In the genomic region with DNA sequence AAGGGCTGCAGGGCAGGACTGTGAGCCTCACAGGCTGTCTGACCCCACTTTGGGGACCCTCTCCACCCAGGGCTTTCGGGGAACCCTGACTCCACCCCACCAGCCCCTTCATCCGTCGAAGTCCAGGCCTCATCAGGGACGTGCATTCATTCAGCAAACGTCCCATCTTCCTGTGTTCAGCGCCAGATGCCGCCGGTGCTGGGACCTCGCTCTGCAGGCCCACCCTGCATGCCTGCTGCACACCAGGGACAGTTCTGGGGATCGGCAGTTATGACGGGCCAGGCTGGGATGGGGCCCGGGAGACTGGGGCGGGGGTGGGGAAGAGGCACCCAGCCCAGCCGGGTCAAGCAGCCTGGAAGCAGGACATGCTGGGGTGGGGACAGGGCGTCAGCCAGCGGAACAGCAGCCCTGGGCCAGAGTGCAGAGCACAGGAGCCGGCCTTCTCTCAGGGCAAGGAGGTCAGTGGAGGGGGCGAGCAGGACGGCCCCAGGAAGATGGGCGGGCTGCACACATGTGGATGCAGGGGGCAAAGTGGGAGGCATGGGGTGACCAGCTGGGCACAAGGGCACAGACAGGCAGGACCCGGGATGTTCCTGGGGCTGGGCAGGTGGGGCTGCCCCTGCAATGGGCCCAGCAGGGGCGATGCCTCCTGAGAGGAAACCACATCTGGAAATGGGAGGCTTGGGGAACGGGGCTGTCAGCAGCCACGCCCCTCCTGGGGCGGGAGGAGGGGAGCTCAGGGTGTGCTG, we compare ENCODE assay signal across 1 cellular context.
TF ChIP-seq lines count a peak whose summit lies in the region.

No MANE protein-coding gene starts in this region.

TF ChIP-seq in HepG2, 621 proteins besides CTCF, POLR2A, EP300 and RAD21 (continued from another document and continues in another):
- TF ChIP-seq, protein P1, sequence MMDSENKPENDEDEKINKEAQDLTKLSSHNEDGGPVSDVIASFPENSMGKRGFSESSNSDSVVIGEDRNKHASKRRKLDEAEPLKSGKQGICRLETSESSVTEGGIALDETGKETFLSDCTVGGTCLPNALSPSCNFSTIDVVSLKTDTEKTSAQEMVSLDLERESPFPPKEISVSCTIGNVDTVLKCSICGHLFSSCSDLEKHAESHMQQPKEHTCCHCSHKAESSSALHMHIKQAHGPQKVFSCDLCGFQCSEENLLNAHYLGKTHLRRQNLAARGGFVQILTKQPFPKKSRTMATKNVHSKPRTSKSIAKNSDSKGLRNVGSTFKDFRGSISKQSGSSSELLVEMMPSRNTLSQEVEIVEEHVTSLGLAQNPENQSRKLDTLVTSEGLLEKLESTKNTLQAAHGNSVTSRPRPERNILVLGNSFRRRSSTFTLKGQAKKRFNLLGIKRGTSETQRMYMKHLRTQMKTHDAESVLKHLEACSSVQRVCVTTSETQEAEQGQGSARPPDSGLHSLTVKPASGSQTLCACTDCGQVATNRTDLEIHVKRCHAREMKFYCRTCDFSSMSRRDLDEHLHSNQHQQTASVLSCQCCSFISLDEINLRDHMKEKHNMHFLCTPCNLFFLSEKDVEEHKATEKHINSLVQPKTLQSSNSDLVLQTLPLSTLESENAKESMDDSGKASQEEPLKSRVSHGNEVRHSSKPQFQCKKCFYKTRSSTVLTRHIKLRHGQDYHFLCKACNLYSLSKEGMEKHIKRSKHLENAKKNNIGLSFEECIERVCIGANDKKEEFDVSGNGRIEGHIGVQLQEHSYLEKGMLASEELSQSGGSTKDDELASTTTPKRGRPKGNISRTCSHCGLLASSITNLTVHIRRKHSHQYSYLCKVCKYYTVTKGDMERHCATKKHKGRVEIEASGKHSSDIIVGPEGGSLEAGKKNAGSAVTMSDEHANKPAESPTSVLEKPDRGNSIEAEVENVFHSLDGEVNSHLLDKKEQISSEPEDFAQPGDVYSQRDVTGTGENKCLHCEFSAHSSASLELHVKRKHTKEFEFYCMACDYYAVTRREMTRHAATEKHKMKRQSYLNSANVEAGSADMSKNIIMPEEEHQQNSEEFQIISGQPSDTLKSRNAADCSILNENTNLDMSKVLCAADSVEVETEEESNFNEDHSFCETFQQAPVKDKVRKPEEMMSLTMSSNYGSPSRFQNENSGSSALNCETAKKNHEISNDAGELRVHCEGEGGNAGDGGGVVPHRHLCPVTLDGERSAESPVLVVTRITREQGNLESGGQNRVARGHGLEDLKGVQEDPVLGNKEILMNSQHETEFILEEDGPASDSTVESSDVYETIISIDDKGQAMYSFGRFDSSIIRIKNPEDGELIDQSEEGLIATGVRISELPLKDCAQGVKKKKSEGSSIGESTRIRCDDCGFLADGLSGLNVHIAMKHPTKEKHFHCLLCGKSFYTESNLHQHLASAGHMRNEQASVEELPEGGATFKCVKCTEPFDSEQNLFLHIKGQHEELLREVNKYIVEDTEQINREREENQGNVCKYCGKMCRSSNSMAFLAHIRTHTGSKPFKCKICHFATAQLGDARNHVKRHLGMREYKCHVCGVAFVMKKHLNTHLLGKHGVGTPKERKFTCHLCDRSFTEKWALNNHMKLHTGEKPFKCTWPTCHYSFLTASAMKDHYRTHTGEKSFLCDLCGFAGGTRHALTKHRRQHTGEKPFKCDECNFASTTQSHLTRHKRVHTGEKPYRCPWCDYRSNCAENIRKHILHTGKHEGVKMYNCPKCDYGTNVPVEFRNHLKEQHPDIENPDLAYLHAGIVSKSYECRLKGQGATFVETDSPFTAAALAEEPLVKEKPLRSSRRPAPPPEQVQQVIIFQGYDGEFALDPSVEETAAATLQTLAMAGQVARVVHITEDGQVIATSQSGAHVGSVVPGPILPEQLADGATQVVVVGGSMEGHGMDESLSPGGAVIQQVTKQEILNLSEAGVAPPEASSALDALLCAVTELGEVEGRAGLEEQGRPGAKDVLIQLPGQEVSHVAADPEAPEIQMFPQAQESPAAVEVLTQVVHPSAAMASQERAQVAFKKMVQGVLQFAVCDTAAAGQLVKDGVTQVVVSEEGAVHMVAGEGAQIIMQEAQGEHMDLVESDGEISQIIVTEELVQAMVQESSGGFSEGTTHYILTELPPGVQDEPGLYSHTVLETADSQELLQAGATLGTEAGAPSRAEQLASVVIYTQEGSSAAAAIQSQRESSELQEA (CRISPR knock-in tag; IDR thresholded peaks at IDR 0.05; ENCODE audit: not compliant biosample characterization) = no peak
- TF ChIP-seq ZNF547 (CRISPR knock-in tag; IDR thresholded peaks at IDR 0.05) (0 out of 2 replicates have a peak, but pooled peaks have one; percentile 57), POLR2AphosphoS5 (IDR thresholded peaks at IDR 0.05; ENCODE audit: low read depth, low read length) (peak; percentile 70; the same call in 1 of the 2 replicates), ZNF136 (CRISPR knock-in tag; IDR thresholded peaks at IDR 0.05; ENCODE audit: low read depth) (0 out of 2 replicates have a peak, but pooled peaks have one; percentile 40), ZNF326 (CRISPR knock-in tag; IDR thresholded peaks at IDR 0.05; ENCODE audit: borderline replicate concordance) (peak; percentile 50; the same call in 1 of the 2 replicates), DNMT1 (CRISPR knock-in tag; IDR thresholded peaks at IDR 0.05) (0 out of 2 replicates have a peak, but pooled peaks have one; percentile 23), NFATC3 (CRISPR knock-in tag; IDR thresholded peaks at IDR 0.05) (0 out of 2 replicates have a peak, but pooled peaks have one; percentile 11), KDM2A (CRISPR knock-in tag; IDR thresholded peaks at IDR 0.05; ENCODE audit: borderline replicate concordance, low read depth) (peak; percentile 35; the same call in 1 of the 2 replicates), HNRNPL (IDR thresholded peaks at IDR 0.05; ENCODE audit: low read depth, low read length) (0 out of 2 replicates have a peak, but pooled peaks have one; percentile 22), ZNF496 (CRISPR knock-in tag; IDR thresholded peaks at IDR 0.05; ENCODE audit: insufficient replicate concordance) (no peak), ZNF83 (CRISPR knock-in tag; IDR thresholded peaks at IDR 0.05; ENCODE audit: borderline replicate concordance) (no peak), YY1 (IDR thresholded peaks at IDR 0.05; ENCODE audit: insufficient read depth, insufficient replicate concordance, low read depth, low read length) (no peak), PAF1 (CRISPR knock-in tag; IDR thresholded peaks at IDR 0.05) (0 out of 2 replicates have a peak, but pooled peaks have one; percentile 14), SPEN (CRISPR knock-in tag; IDR thresholded peaks at IDR 0.05; ENCODE audit: low read depth) (0 out of 2 replicates have a peak, but pooled peaks have one; percentile 18), RBFOX2 (IDR thresholded peaks at IDR 0.05; ENCODE audit: low read depth, low read length) (peak; percentile 26; the same call in 1 of the 2 replicates), RBAK (CRISPR knock-in tag; IDR thresholded peaks at IDR 0.05) (peak; percentile 44; the same call in 1 of the 2 replicates), NR2F1 (CRISPR knock-in tag; IDR thresholded peaks at IDR 0.05) (no peak), KDM4B (CRISPR knock-in tag; IDR thresholded peaks at IDR 0.05) (no peak)
- TF ChIP-seq, protein P2, sequence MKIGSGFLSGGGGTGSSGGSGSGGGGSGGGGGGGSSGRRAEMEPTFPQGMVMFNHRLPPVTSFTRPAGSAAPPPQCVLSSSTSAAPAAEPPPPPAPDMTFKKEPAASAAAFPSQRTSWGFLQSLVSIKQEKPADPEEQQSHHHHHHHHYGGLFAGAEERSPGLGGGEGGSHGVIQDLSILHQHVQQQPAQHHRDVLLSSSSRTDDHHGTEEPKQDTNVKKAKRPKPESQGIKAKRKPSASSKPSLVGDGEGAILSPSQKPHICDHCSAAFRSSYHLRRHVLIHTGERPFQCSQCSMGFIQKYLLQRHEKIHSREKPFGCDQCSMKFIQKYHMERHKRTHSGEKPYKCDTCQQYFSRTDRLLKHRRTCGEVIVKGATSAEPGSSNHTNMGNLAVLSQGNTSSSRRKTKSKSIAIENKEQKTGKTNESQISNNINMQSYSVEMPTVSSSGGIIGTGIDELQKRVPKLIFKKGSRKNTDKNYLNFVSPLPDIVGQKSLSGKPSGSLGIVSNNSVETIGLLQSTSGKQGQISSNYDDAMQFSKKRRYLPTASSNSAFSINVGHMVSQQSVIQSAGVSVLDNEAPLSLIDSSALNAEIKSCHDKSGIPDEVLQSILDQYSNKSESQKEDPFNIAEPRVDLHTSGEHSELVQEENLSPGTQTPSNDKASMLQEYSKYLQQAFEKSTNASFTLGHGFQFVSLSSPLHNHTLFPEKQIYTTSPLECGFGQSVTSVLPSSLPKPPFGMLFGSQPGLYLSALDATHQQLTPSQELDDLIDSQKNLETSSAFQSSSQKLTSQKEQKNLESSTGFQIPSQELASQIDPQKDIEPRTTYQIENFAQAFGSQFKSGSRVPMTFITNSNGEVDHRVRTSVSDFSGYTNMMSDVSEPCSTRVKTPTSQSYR (CRISPR knock-in tag; IDR thresholded peaks at IDR 0.05; ENCODE audit: borderline replicate concordance) = peak; percentile 19; the same call in 1 of the 2 replicates
- TF ChIP-seq, protein P3, sequence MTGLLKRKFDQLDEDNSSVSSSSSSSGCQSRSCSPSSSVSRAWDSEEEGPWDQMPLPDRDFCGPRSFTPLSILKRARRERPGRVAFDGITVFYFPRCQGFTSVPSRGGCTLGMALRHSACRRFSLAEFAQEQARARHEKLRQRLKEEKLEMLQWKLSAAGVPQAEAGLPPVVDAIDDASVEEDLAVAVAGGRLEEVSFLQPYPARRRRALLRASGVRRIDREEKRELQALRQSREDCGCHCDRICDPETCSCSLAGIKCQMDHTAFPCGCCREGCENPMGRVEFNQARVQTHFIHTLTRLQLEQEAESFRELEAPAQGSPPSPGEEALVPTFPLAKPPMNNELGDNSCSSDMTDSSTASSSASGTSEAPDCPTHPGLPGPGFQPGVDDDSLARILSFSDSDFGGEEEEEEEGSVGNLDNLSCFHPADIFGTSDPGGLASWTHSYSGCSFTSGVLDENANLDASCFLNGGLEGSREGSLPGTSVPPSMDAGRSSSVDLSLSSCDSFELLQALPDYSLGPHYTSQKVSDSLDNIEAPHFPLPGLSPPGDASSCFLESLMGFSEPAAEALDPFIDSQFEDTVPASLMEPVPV (CRISPR knock-in tag; IDR thresholded peaks at IDR 0.05) = 0 out of 2 replicates have a peak, but pooled peaks have one; percentile 12
- TF ChIP-seq, protein P4, sequence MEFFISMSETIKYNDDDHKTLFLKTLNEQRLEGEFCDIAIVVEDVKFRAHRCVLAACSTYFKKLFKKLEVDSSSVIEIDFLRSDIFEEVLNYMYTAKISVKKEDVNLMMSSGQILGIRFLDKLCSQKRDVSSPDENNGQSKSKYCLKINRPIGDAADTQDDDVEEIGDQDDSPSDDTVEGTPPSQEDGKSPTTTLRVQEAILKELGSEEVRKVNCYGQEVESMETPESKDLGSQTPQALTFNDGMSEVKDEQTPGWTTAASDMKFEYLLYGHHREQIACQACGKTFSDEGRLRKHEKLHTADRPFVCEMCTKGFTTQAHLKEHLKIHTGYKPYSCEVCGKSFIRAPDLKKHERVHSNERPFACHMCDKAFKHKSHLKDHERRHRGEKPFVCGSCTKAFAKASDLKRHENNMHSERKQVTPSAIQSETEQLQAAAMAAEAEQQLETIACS (CRISPR knock-in tag; IDR thresholded peaks at IDR 0.05) = no peak
- TF ChIP-seq, protein P5, sequence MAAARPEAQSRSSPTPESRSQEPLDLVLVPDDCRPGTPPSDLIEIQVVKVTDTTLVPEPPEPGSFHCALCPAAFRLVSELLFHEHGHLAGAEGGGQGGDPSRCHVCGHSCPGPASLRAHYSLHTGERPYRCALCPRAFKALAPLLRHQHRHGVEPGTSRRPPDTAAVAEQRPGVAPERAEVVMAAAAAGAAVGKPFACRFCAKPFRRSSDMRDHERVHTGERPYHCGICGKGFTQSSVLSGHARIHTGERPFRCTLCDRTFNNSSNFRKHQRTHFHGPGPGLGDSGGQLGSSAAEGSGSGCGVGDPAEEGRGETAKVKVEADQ (CRISPR knock-in tag; IDR thresholded peaks at IDR 0.05; ENCODE audit: borderline replicate concordance) = 0 out of 2 replicates have a peak, but pooled peaks have one; percentile 9
- TF ChIP-seq, protein P6, sequence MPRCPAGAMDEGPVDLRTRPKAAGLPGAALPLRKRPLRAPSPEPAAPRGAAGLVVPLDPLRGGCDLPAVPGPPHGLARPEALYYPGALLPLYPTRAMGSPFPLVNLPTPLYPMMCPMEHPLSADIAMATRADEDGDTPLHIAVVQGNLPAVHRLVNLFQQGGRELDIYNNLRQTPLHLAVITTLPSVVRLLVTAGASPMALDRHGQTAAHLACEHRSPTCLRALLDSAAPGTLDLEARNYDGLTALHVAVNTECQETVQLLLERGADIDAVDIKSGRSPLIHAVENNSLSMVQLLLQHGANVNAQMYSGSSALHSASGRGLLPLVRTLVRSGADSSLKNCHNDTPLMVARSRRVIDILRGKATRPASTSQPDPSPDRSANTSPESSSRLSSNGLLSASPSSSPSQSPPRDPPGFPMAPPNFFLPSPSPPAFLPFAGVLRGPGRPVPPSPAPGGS (CRISPR knock-in tag; IDR thresholded peaks at IDR 0.05) = peak; percentile 67; the same call in 1 of the 2 replicates
- TF ChIP-seq, protein P7, sequence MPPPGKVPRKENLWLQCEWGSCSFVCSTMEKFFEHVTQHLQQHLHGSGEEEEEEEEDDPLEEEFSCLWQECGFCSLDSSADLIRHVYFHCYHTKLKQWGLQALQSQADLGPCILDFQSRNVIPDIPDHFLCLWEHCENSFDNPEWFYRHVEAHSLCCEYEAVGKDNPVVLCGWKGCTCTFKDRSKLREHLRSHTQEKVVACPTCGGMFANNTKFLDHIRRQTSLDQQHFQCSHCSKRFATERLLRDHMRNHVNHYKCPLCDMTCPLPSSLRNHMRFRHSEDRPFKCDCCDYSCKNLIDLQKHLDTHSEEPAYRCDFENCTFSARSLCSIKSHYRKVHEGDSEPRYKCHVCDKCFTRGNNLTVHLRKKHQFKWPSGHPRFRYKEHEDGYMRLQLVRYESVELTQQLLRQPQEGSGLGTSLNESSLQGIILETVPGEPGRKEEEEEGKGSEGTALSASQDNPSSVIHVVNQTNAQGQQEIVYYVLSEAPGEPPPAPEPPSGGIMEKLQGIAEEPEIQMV (CRISPR knock-in tag; IDR thresholded peaks at IDR 0.05; ENCODE audit: low read depth) = 0 out of 2 replicates have a peak, but pooled peaks have one; percentile 5
- TF ChIP-seq, protein P8, sequence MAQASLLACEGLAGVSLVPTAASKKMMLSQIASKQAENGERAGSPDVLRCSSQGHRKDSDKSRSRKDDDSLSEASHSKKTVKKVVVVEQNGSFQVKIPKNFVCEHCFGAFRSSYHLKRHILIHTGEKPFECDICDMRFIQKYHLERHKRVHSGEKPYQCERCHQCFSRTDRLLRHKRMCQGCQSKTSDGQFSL (CRISPR knock-in tag; IDR thresholded peaks at IDR 0.05) = peak; percentile 49; the same call in 1 of the 2 replicates
- TF ChIP-seq, protein P9, sequence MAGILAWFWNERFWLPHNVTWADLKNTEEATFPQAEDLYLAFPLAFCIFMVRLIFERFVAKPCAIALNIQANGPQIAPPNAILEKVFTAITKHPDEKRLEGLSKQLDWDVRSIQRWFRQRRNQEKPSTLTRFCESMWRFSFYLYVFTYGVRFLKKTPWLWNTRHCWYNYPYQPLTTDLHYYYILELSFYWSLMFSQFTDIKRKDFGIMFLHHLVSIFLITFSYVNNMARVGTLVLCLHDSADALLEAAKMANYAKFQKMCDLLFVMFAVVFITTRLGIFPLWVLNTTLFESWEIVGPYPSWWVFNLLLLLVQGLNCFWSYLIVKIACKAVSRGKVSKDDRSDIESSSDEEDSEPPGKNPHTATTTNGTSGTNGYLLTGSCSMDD (CRISPR knock-in tag; IDR thresholded peaks at IDR 0.05) = no peak
- TF ChIP-seq, protein P10, sequence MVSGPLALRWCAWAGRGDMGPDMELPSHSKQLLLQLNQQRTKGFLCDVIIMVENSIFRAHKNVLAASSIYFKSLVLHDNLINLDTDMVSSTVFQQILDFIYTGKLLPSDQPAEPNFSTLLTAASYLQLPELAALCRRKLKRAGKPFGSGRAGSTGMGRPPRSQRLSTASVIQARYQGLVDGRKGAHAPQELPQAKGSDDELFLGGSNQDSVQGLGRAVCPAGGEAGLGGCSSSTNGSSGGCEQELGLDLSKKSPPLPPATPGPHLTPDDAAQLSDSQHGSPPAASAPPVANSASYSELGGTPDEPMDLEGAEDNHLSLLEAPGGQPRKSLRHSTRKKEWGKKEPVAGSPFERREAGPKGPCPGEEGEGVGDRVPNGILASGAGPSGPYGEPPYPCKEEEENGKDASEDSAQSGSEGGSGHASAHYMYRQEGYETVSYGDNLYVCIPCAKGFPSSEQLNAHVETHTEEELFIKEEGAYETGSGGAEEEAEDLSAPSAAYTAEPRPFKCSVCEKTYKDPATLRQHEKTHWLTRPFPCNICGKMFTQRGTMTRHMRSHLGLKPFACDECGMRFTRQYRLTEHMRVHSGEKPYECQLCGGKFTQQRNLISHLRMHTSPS (CRISPR knock-in tag; IDR thresholded peaks at IDR 0.05; ENCODE audit: low read depth) = no peak
